8 cellular contexts compared by ENCODE assay signal in genomic region chr4:54277691-54278090, GRCh38. TPM values are rescaled to one million over a fixed set of nuclear protein-coding genes. Genes with fewer than 3 reads are reported as not detected.
DNase-seq lines count a peak whose midpoint lies in the region; ATAC-seq and TF ChIP-seq lines count a peak whose summit lies in the region.

No MANE protein-coding gene starts in this region.

- H3K27ac ChIP-seq in GM23248, result peak overlapping the region; percentile 73

- H3K36me3 ChIP-seq in GM23248 (ENCODE audit: low read depth), result peaks cover 84% of the 10 kb centered on the region
- peaks cover 35% of the 10 kb centered on the region for H3K36me3 ChIP-seq in HAP-1 (replicated peaks)

- H3K4me1 ChIP-seq in GM23248 (ENCODE audit: insufficient read depth) (peaks cover 69% of the 10 kb centered on the region), HAP-1 (no peaks in the 10 kb centered on the region; the same call in 1 of the 2 replicates)

- H3K36me3 Mint-ChIP-seq in glutamatergic neuron (ENCODE audit: unreplicated experiment), result peaks cover 10% of the 10 kb centered on the region

- WGBS in GM23248 (ENCODE audit: low coverage in 1 of 2, low lambda C conversion rate in 2 of 2, missing lambda C conversion rate in 2 of 2), 2 experiments, result 0% methylated on average over 1 of the region's 1 CpG

- DNase-seq in EH (ENCODE audit: low read depth) (peak; percentile 78), GM23248 (peak; percentile 82), RPMI7951 (ENCODE audit: low read depth) (peak; percentile 77), glutamatergic neuron (no peak), HAP-1 (ENCODE audit: low spot score in 2 of 2) (no peak), GDM1 (lab: John Stamatoyannopoulos, UW) (no peak), NCI-H526 (lab: John Stamatoyannopoulos, UW) (no peak)

- in situ Hi-C loops in GM23248 (cut with MboI), result no loop called here
- in situ Hi-C loops in HAP-1 (cut with MboI; ENCODE audit: low sequenced_read_pairs), result no loop called here

- peak overlapping the region; percentile 43 for H3K4me2 ChIP-seq in GM23248 (ENCODE audit: unreplicated experiment)

- peak overlapping the region; percentile 88 for H3K4me3 Mint-ChIP-seq in glutamatergic neuron (ENCODE audit: unreplicated experiment)

- peaks cover 30% of the 10 kb centered on the region for H3K4me1 Mint-ChIP-seq in glutamatergic neuron (ENCODE audit: low read depth, unreplicated experiment)

- no peak overlapping the region for H2AFZ ChIP-seq in GM23248

- no peaks in the 10 kb centered on the region for H3K9me2 ChIP-seq in GM23248 (ENCODE audit: insufficient read depth)

- H4K20me1 ChIP-seq in GM23248 (ENCODE audit: insufficient read depth), result no peaks in the 10 kb centered on the region

- H3K27me3 ChIP-seq in GM23248 (replicated peaks; ENCODE audit: insufficient read depth) (no peaks in the 10 kb centered on the region), HAP-1 (ENCODE audit: low read depth) (no peaks in the 10 kb centered on the region)

- peaks cover 98% of the 10 kb centered on the region for H3F3A ChIP-seq in GM23248 (ENCODE audit: insufficient read depth)

- H3K79me2 ChIP-seq in GM23248 (ENCODE audit: insufficient read depth), result peaks cover 58% of the 10 kb centered on the region

- H3K27ac Mint-ChIP-seq in glutamatergic neuron (ENCODE audit: unreplicated experiment), result peak overlapping the region; percentile 92

- H3K27me3 Mint-ChIP-seq in glutamatergic neuron (ENCODE audit: unreplicated experiment), result peaks cover 2% of the 10 kb centered on the region

- no peak for TF ChIP-seq CTCF in glutamatergic neuron (IDR thresholded peaks at IDR 0.05; ENCODE audit: partially characterized antibody, unreplicated experiment)

- peaks cover 6% of the 10 kb centered on the region for H3K9me3 Mint-ChIP-seq in glutamatergic neuron (ENCODE audit: unreplicated experiment)

- H3K9me3 ChIP-seq in GM23248 (ENCODE audit: low read depth), result no peaks in the 10 kb centered on the region
- H3K9me3 ChIP-seq in HAP-1, result peaks cover 3% of the 10 kb centered on the region

- peak overlapping the region; percentile 34; the same call in 1 of the 2 replicates for H3K9ac ChIP-seq in GM23248

- no peak for ATAC-seq in GM19035 (IDR thresholded peaks at IDR 0.05; ENCODE audit: unreplicated experiment)

- H3K4me3 ChIP-seq in GM23248 (peak overlapping the region; percentile 20; the same call in 1 of the 2 replicates), HAP-1 (no peak overlapping the region)

RNA-seq across cellular contexts. Expression of gene PDGFRA, which starts 48.6 kb away (rescaled TPM):
- 225 and 275 TPM in 2 replicates for total RNA-seq in GM23248 (2014; rRNA removed; shearing (Covaris generic))
- polyA plus RNA-seq in GM23248 (2016; fragmentation: Nextera tagmentation; extraction: Ambion mirVana), result 107 and 109 TPM in 2 replicates
- total RNA-seq in RPMI7951 (2014; rRNA removed; shearing (Covaris generic)), result 16.9 and 18.0 TPM in 2 replicates
- 14.1 TPM for total RNA-seq in glutamatergic neuron (ENCODE audit: unreplicated experiment)

Comparison
In these comparisons a context has a peak if more than half of its experiments do, and no peak if none do; other contexts are left out.
1. DNase-seq: peak in EH (single experiment), GM23248 (single experiment) and RPMI7951 (single experiment); none in glutamatergic neuron (single experiment), HAP-1 (0 of 2), GDM1 (single experiment) and NCI-H526 (0 of 2).
2. RNA of gene PDGFRA, which starts 48.6 kb away (total RNA-seq): 225 to 275 TPM in GM23248; 16.9 to 18.0 TPM in RPMI7951 and 14.1 TPM in glutamatergic neuron (single experiment); every median in the first group is over 10 times any median in the second.